ENCODE assay signal across 1 cellular context in the genomic region with DNA sequence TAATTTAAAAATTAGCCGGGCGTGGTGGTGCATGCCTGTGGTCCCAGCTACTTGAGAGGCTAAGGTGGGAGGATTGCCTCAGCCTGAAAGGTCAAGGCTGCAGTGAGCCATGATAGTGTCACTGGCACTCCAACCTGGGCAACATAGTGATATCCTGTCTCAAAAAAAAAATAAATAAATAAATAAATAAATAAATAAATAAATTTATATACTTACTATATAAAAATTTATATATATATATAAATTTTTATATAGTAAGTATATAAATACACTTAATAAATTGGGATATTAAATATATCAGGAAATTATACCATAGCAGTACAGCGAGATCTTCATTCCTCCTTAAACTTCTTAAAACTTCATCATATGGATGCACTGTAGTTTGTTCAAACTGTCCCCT.
TF ChIP-seq lines count a peak whose summit lies in the region.

No MANE protein-coding gene starts in this region.

TF ChIP-seq in HEK293, 187 proteins besides CTCF, POLR2A, EP300 and RAD21 (continued from another document):
- TF ChIP-seq ZNF654 (tag by site-specific recombination; IDR thresholded peaks at IDR 0.05; ENCODE audit: low read depth): 0 out of 2 replicates have a peak, but pooled peaks have one; percentile 6
- TF ChIP-seq, protein P1, sequence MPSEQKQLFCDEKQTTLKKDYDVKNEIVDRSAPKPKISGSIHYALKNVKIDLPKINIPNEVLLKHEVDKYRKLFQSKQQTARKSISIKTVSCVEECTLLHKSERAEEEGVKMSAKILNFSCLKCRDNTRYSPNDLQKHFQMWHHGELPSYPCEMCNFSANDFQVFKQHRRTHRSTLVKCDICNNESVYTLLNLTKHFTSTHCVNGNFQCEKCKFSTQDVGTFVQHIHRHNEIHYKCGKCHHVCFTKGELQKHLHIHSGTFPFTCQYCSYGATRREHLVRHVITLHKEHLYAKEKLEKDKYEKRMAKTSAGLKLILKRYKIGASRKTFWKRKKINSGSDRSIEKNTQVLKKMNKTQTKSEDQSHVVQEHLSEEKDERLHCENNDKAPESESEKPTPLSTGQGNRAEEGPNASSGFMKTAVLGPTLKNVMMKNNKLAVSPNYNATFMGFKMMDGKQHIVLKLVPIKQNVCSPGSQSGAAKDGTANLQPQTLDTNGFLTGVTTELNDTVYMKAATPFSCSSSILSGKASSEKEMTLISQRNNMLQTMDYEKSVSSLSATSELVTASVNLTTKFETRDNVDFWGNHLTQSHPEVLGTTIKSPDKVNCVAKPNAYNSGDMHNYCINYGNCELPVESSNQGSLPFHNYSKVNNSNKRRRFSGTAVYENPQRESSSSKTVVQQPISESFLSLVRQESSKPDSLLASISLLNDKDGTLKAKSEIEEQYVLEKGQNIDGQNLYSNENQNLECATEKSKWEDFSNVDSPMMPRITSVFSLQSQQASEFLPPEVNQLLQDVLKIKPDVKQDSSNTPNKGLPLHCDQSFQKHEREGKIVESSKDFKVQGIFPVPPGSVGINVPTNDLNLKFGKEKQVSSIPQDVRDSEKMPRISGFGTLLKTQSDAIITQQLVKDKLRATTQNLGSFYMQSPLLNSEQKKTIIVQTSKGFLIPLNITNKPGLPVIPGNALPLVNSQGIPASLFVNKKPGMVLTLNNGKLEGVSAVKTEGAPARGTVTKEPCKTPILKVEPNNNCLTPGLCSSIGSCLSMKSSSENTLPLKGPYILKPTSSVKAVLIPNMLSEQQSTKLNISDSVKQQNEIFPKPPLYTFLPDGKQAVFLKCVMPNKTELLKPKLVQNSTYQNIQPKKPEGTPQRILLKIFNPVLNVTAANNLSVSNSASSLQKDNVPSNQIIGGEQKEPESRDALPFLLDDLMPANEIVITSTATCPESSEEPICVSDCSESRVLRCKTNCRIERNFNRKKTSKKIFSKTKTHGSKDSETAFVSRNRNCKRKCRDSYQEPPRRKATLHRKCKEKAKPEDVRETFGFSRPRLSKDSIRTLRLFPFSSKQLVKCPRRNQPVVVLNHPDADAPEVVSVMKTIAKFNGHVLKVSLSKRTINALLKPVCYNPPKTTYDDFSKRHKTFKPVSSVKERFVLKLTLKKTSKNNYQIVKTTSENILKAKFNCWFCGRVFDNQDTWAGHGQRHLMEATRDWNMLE (tag by site-specific recombination; conservative IDR thresholded peaks at IDR 0.05; ENCODE audit: low read depth): peak; percentile 67
- TF ChIP-seq ZNF623 (tag by site-specific recombination; IDR thresholded peaks at IDR 0.05): peak; percentile 58; the same call in 1 of the 2 replicates
- peak; percentile 71 for TF ChIP-seq ZNF426 (tag by site-specific recombination; IDR thresholded peaks at IDR 0.05)
- TF ChIP-seq, protein P2, sequence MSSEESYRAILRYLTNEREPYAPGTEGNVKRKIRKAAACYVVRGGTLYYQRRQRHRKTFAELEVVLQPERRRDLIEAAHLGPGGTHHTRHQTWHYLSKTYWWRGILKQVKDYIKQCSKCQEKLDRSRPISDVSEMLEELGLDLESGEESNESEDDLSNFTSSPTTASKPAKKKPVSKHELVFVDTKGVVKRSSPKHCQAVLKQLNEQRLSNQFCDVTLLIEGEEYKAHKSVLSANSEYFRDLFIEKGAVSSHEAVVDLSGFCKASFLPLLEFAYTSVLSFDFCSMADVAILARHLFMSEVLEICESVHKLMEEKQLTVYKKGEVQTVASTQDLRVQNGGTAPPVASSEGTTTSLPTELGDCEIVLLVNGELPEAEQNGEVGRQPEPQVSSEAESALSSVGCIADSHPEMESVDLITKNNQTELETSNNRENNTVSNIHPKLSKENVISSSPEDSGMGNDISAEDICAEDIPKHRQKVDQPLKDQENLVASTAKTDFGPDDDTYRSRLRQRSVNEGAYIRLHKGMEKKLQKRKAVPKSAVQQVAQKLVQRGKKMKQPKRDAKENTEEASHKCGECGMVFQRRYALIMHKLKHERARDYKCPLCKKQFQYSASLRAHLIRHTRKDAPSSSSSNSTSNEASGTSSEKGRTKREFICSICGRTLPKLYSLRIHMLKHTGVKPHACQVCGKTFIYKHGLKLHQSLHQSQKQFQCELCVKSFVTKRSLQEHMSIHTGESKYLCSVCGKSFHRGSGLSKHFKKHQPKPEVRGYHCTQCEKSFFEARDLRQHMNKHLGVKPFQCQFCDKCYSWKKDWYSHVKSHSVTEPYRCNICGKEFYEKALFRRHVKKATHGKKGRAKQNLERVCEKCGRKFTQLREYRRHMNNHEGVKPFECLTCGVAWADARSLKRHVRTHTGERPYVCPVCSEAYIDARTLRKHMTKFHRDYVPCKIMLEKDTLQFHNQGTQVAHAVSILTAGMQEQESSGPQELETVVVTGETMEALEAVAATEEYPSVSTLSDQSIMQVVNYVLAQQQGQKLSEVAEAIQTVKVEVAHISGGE (tag by site-specific recombination; conservative IDR thresholded peaks at IDR 0.05; ENCODE audit: low read depth): peak; percentile 43; the same call in 1 of the 2 replicates
- no peak for TF ChIP-seq BCL11A (tag by site-specific recombination; IDR thresholded peaks at IDR 0.05; ENCODE audit: low read depth)
- no peak for TF ChIP-seq ZNF239 (tag by site-specific recombination; IDR thresholded peaks at IDR 0.05)
